In the genomic region with DNA sequence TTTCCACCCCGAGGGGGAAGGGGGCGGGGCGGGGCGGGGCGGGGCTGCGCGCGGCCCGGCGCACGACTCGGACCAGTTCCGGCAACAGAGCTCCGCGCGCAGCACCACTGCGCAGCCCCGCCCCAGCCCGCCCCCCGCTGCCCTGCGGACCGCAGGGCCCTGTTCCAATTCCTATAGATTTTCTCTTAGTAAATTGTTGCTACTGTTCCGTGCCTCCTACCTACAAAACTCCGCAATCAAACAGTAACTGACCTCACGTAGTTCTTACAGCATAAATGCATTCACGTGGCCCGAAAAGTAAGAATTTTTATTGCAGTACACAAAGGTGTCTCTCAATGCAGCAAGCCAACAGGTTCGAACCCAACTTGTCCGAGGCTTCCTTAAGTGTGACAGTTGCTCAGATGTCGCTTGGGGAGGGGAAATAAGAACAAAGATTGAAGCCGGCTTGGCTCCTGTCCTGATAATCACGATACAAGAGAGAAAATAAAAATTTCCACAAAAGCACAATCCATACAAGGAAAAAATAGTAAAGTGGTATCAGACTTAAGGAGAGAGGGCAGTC, we compare ENCODE assay signal across 8 cellular contexts. TPM values are rescaled to one million over a fixed set of nuclear protein-coding genes. Genes with fewer than 3 reads are reported as not detected.
DNase-seq lines count a peak whose midpoint lies in the region; ATAC-seq and TF ChIP-seq lines count a peak whose summit lies in the region.

No MANE protein-coding gene starts in this region.

- H3K36me3 ChIP-seq in left ventricle myocardium inferior, result no peaks in the 10 kb centered on the region

- peak overlapping the region; percentile 94 for H3K27ac ChIP-seq in left ventricle myocardium inferior (replicated peaks)

- no peak for TF ChIP-seq CTCF in left ventricle myocardium inferior (IDR thresholded peaks at IDR 0.05; ENCODE audit: borderline replicate concordance)

- ATAC-seq in GM19025 (IDR thresholded peaks at IDR 0.05; ENCODE audit: low read depth, unreplicated experiment), result peak; percentile 65
- ATAC-seq in HG03097 (IDR thresholded peaks at IDR 0.05; ENCODE audit: low FRiP score, unreplicated experiment), result peak; percentile 48

- peak overlapping the region; percentile 84 for H3K4me3 ChIP-seq in left ventricle myocardium inferior

- intact Hi-C loops in left ventricle myocardium inferior (cut with micrococcal nuclease), result no loop called here

- H3K9me3 ChIP-seq in left ventricle myocardium inferior (replicated peaks), result no peaks in the 10 kb centered on the region

- peaks cover 48% of the 10 kb centered on the region for H3K4me1 ChIP-seq in left ventricle myocardium inferior

- H3K27me3 ChIP-seq in left ventricle myocardium inferior (ENCODE audit: low read depth), result no peaks in the 10 kb centered on the region

- peak; percentile 88 for DNase-seq in COR-L47 (lab: John Stamatoyannopoulos, UW)
- DNase-seq in NCI-H82 (lab: John Stamatoyannopoulos, UW), result peak; percentile 87
- peak; percentile 56 for DNase-seq in amniotic epithelial cell (ENCODE audit: low read depth)
- DNase-seq in left ventricle myocardium inferior, result no peak
- DNase-seq in pons (ENCODE audit: low spot score), result peak; percentile 57
- no peak for DNase-seq in retina

RNA-seq across cellular contexts. Expression of a gene that starts 1.2 kb away (rescaled TPM):
- 25.7 TPM for total RNA-seq in left ventricle myocardium inferior

Comparison
In these comparisons a context has a peak if more than half of its experiments do, and no peak if none do; other contexts are left out.
1. DNase-seq: peak in COR-L47 (single experiment), NCI-H82 (single experiment), amniotic epithelial cell (single experiment) and pons (single experiment); none in left ventricle myocardium inferior (single experiment) and retina (single experiment).